Comparison of ENCODE assay signal across 13 cellular contexts in the genomic region with DNA sequence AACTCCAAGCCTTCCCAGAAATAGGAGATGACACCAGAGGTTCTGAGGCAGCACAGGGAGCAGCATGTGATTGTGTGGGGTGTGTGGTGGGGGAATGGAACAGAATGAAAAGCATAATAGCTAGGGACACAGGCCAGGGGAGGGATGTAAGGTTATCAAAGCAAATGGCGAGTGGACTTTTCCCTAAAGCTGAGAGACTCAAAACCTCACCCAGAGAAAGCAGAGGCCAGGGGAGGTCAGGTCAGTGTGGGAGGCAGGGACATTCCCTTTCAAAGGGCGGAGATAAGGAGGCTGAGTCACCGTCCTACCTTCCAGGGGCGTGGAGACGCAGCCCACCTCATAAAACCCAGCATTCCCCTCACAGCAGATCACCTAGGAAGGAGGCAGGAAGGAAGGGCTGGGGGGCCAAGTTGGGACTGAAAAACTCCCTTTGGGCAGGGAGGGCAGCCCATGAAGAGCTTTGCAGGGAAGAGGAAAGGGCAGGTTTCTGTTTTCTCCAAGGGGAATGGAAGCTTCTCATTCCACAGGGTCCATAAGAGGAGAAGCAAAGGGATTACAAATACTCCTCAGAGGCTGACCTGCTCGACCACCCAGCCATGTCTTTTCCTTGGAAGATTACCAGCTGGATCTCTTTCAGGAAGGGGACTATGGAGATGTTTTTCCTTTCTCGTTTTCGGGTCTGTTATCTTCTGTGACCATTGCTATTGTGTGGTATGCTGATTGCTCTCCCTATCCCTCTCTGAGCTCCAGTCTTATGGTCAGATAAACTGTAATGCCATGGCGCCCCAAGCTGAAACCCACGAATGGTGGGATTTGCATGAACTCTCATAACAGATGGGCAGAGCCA. TPM values are rescaled to one million over a fixed set of nuclear protein-coding genes. Genes with fewer than 3 reads are reported as not detected.
DNase-seq lines count a peak whose midpoint lies in the region; ATAC-seq lines count a peak whose summit lies in the region.
"Had no signal": no experiment of that assay in that cellular context is flagged by ENCODE, and none has a peak within 500 bp of the region (broad histone marks: within the 10 kb centered on the region; RNA-seq: fewer than 3 reads in every experiment).

No MANE protein-coding gene starts in this region.

- H3K27ac Mint-ChIP-seq in activated CD4-positive, alpha-beta T cell treated with anti-CD3 and anti-CD28 coated beads, Interleukin-2, amount 10 ng/mL, durations not matched to agents 7 days and 5 days, result peak overlapping the region; percentile 2
- peak overlapping the region; percentile 62 for H3K27ac Mint-ChIP-seq in stimulated activated memory B cell treated with anti-CD40 and anti-IgM and Interleukin-4, amounts not matched to agents 10 μg/mL and 1 μg/mL and 100 μg/mL, for 72 hours
- H3K27ac Mint-ChIP-seq: activated naive CD8-positive, alpha-beta T cell treated with anti-CD3 and anti-CD28 coated beads, Interleukin-2, amount 10 ng/mL, durations not matched to agents 7 days and 5 days had no signal

- H3K4me3 Mint-ChIP-seq in activated CD4-positive, alpha-beta T cell treated with anti-CD3 and anti-CD28 coated beads, Interleukin-2, amount 10 ng/mL, durations not matched to agents 7 days and 5 days, result no peak overlapping the region
- H3K4me3 Mint-ChIP-seq in stimulated activated memory B cell treated with anti-CD40 and anti-IgM and Interleukin-4, amounts not matched to agents 10 μg/mL and 1 μg/mL and 100 μg/mL, for 72 hours, result no peak overlapping the region
- H3K4me3 Mint-ChIP-seq: activated naive CD8-positive, alpha-beta T cell treated with anti-CD3 and anti-CD28 coated beads, Interleukin-2, amount 10 ng/mL, durations not matched to agents 7 days and 5 days had no signal

- no peak for ATAC-seq in stimulated activated memory B cell treated with anti-CD40 and anti-IgM and Interleukin-4, amounts not matched to agents 10 μg/mL and 1 μg/mL and 100 μg/mL, for 72 hours
- ATAC-seq in GM21529 (IDR thresholded peaks at IDR 0.05; ENCODE audit: unreplicated experiment), result no peak

- CTCF ChIA-PET in activated CD4-positive, alpha-beta T cell treated with anti-CD3 and anti-CD28 coated beads, Interleukin-2, amount 10 ng/mL, durations not matched to agents 7 days and 5 days (lab: Charles Lee), result interaction anchor here (0.5 to 1.7 kb wide), 4 partner anchors 10 to 150 kb away, joined by 3 to 4 read pairs (median 4); a partner anchor contains a TSS

- H3K9me3 Mint-ChIP-seq in activated CD4-positive, alpha-beta T cell treated with anti-CD3 and anti-CD28 coated beads, Interleukin-2, amount 10 ng/mL, durations not matched to agents 7 days and 5 days, result no peaks in the 10 kb centered on the region
- no peaks in the 10 kb centered on the region for H3K9me3 Mint-ChIP-seq in stimulated activated memory B cell treated with anti-CD40 and anti-IgM and Interleukin-4, amounts not matched to agents 10 μg/mL and 1 μg/mL and 100 μg/mL, for 72 hours
- H3K9me3 Mint-ChIP-seq: activated naive CD8-positive, alpha-beta T cell treated with anti-CD3 and anti-CD28 coated beads, Interleukin-2, amount 10 ng/mL, durations not matched to agents 7 days and 5 days had no signal

- H3K4me1 Mint-ChIP-seq in activated CD4-positive, alpha-beta T cell treated with anti-CD3 and anti-CD28 coated beads, Interleukin-2, amount 10 ng/mL, durations not matched to agents 7 days and 5 days, result no peaks in the 10 kb centered on the region
- peaks cover 28% of the 10 kb centered on the region for H3K4me1 Mint-ChIP-seq in stimulated activated memory B cell treated with anti-CD40 and anti-IgM and Interleukin-4, amounts not matched to agents 10 μg/mL and 1 μg/mL and 100 μg/mL, for 72 hours
- H3K4me1 Mint-ChIP-seq: activated naive CD8-positive, alpha-beta T cell treated with anti-CD3 and anti-CD28 coated beads, Interleukin-2, amount 10 ng/mL, durations not matched to agents 7 days and 5 days had no signal

- peaks cover 59% of the 10 kb centered on the region for H3K36me3 Mint-ChIP-seq in activated CD4-positive, alpha-beta T cell treated with anti-CD3 and anti-CD28 coated beads, Interleukin-2, amount 10 ng/mL, durations not matched to agents 7 days and 5 days (ENCODE audit: low read depth)
- peaks cover 55% of the 10 kb centered on the region for H3K36me3 Mint-ChIP-seq in stimulated activated memory B cell treated with anti-CD40 and anti-IgM and Interleukin-4, amounts not matched to agents 10 μg/mL and 1 μg/mL and 100 μg/mL, for 72 hours

- intact Hi-C loops in head of caudate nucleus (cut with DNase I), result no loop called here

- H3K27me3 Mint-ChIP-seq in activated CD4-positive, alpha-beta T cell treated with anti-CD3 and anti-CD28 coated beads, Interleukin-2, amount 10 ng/mL, durations not matched to agents 7 days and 5 days, result no peaks in the 10 kb centered on the region
- H3K27me3 Mint-ChIP-seq in stimulated activated memory B cell treated with anti-CD40 and anti-IgM and Interleukin-4, amounts not matched to agents 10 μg/mL and 1 μg/mL and 100 μg/mL, for 72 hours, result no peaks in the 10 kb centered on the region
- H3K27me3 Mint-ChIP-seq: activated naive CD8-positive, alpha-beta T cell treated with anti-CD3 and anti-CD28 coated beads, Interleukin-2, amount 10 ng/mL, durations not matched to agents 7 days and 5 days had no signal

- no peak for DNase-seq in activated CD4-positive, alpha-beta T cell treated with anti-CD3 and anti-CD28 coated beads, Interleukin-2, amount 10 ng/mL, durations not matched to agents 7 days and 5 days
- no peak for DNase-seq in activated CD4-positive, alpha-beta T cell treated with anti-CD3 and anti-CD28 coated beads, Interleukin-2, amount 50 U/mL, for 4 hours
- DNase-seq in head of caudate nucleus (peak in 34 of 42 donors; percentile 12 to 79 (median 54)), NCI-H2107 treated with DMSO at 0.1 percent for 48 hours (lab: John Stamatoyannopoulos, UW; ENCODE audit: unreplicated experiment) (no peak)
- DNase-seq: activated naive CD8-positive, alpha-beta T cell treated with anti-CD3 and anti-CD28 coated beads, Interleukin-2, amount 10 ng/mL, durations not matched to agents 7 days and 5 days; hypothalamus; NCI-H1105; ovary; T1000 had no signal

- POLR2A ChIA-PET in activated CD4-positive, alpha-beta T cell treated with anti-CD3 and anti-CD28 coated beads, Interleukin-2, amount 10 ng/mL, durations not matched to agents 7 days and 5 days (lab: Charles Lee), result no interaction called here

RNA-seq across cellular contexts. Expression of a gene that starts 9.6 kb away (rescaled TPM):
- 1 to 10 TPM; 1.7 to 2.1 TPM for total RNA-seq in activated CD4-positive, alpha-beta T cell treated with anti-CD3 and anti-CD28 coated beads, Interleukin-2, amount 10 ng/mL, durations not matched to agents 7 days and 5 days
- total RNA-seq: G401 had no signal

RNA-seq across cellular contexts. Expression of a gene that starts 12.7 kb away (rescaled TPM):
- 10 to 100 TPM; 47.2 to 54.1 TPM for total RNA-seq in activated CD4-positive, alpha-beta T cell treated with anti-CD3 and anti-CD28 coated beads, Interleukin-2, amount 10 ng/mL, durations not matched to agents 7 days and 5 days

RNA-seq across cellular contexts. Expression of a gene that starts 16.2 kb away (rescaled TPM):
- total RNA-seq in activated CD4-positive, alpha-beta T cell treated with anti-CD3 and anti-CD28 coated beads, Interleukin-2, amount 10 ng/mL, durations not matched to agents 7 days and 5 days, result not detected
- total RNA-seq: A673; activated naive CD8-positive, alpha-beta T cell treated with anti-CD3 and anti-CD28 coated beads, Interleukin-2, amount 10 ng/mL, durations not matched to agents 7 days and 5 days; ovary had no signal

RNA-seq across cellular contexts. Expression of a gene that starts 20.7 kb away (rescaled TPM):
- 10 to 100 TPM; 26.0 to 27.4 TPM for total RNA-seq in activated CD4-positive, alpha-beta T cell treated with anti-CD3 and anti-CD28 coated beads, Interleukin-2, amount 10 ng/mL, durations not matched to agents 7 days and 5 days

RNA-seq across cellular contexts. Expression of a gene that starts 24.6 kb away (rescaled TPM):
- total RNA-seq in activated CD4-positive, alpha-beta T cell treated with anti-CD3 and anti-CD28 coated beads, Interleukin-2, amount 10 ng/mL, durations not matched to agents 7 days and 5 days, result 100 to 1,000 TPM; 218 to 273 TPM

Comparison
In these comparisons a context has a peak if more than half of its experiments do, and no peak if none do; other contexts are left out.
1. DNase-seq: peak in head of caudate nucleus (34 of 42); none in activated CD4-positive, alpha-beta T cell treated with anti-CD3 and anti-CD28 coated beads, Interleukin-2, amount 10 ng/mL, durations not matched to agents 7 days and 5 days (single experiment), activated CD4-positive, alpha-beta T cell treated with anti-CD3 and anti-CD28 coated beads, Interleukin-2, amount 50 U/mL, for 4 hours (0 of 2) and NCI-H2107 treated with DMSO at 0.1 percent for 48 hours (single experiment).